In genomic region chr14:105433161-105433605, GRCh38 we compare ENCODE assay signal across 2 cellular contexts.
TF ChIP-seq lines count a peak whose summit lies in the region.

No MANE protein-coding gene starts in this region.

TF ChIP-seq in GM12878, 131 proteins besides CTCF, POLR2A, EP300 and RAD21:
- TF ChIP-seq YBX1 (IDR thresholded peaks at IDR 0.05) (no peak), SUPT20H (IDR thresholded peaks at IDR 0.05; ENCODE audit: borderline replicate concordance, control insufficient read depth, low read depth, low read length) (no peak), MAX (IDR thresholded peaks at IDR 0.05; ENCODE audit: low read depth, low read length) (no peak), JUNB (IDR thresholded peaks at IDR 0.05) (no peak), NBN (IDR thresholded peaks at IDR 0.05) (no peak), SREBF1 (IDR thresholded peaks at IDR 0.05; ENCODE audit: low read length) (no peak), ZZZ3 (IDR thresholded peaks at IDR 0.05; ENCODE audit: control insufficient read depth, insufficient read length, low read depth) (no peak), LARP7 (IDR thresholded peaks at IDR 0.05) (no peak), SMAD5 (IDR thresholded peaks at IDR 0.05; ENCODE audit: low read depth) (no peak), EED (IDR thresholded peaks at IDR 0.05; ENCODE audit: low read depth) (no peak), ZBTB4 (CRISPR knock-in tag; IDR thresholded peaks at IDR 0.05) (no peak)

TF ChIP-seq in liver, 16 proteins besides CTCF, POLR2A, EP300 and RAD21:
- TF ChIP-seq RXRA (IDR thresholded peaks at IDR 0.05) (peak in 1 of 2 donors; percentile 31), SP1 (IDR thresholded peaks at IDR 0.05) (no peak), REST (IDR thresholded peaks at IDR 0.05) (no peak)
